In genomic region chr4:1682860-1683259, GRCh38 we compare ENCODE assay signal across 9 cellular contexts. TPM values are rescaled to one million over a fixed set of nuclear protein-coding genes. Genes with fewer than 3 reads are reported as not detected.
A peak's percentile ranks its signal among the peaks of the same experiment; 100 is the strongest.
DNase-seq lines count a peak whose midpoint lies in the region; ATAC-seq and TF ChIP-seq lines count a peak whose summit lies in the region.
"Had no signal": no experiment of that assay in that cellular context is flagged by ENCODE, and none has a peak within 500 bp of the region (broad histone marks: within the 10 kb centered on the region; RNA-seq: fewer than 3 reads in every experiment).

No MANE protein-coding gene starts in this region.

- H3K4me1 ChIP-seq in DND-41 (ENCODE audit: insufficient read depth, low read length) = peaks cover 19% of the 10 kb centered on the region
- peaks cover 5% of the 10 kb centered on the region for H3K4me1 ChIP-seq in fibroblast of lung (ENCODE audit: control insufficient read depth, extremely low read depth, insufficient read depth, low read length)

- H3K27ac Mint-ChIP-seq in T-helper 17 cell = peak overlapping the region; percentile 66

- H3K4me3 ChIP-seq in DND-41 (ENCODE audit: low read depth in 1 of 2, low read length in 2 of 2) = no peak overlapping the region
- H3K4me3 ChIP-seq in fibroblast of lung (replicated peaks in 1 of 4; ENCODE audit: control extremely low read depth in 1 of 4, insufficient read depth in 1 of 4, low read depth in 3 of 4, low read length in 4 of 4) = peak overlapping the region; percentile 61 to 78 (median 65)
- H3K4me3 ChIP-seq in skeletal muscle cell (ENCODE audit: low read depth, low read length) = peak overlapping the region; percentile 61

- no peaks in the 10 kb centered on the region for H3K36me3 Mint-ChIP-seq in T-helper 17 cell (ENCODE audit: low read depth)

- H3K27ac ChIP-seq in DND-41 (ENCODE audit: low read length) (no peak overlapping the region), fibroblast of lung (ENCODE audit: insufficient read depth, low read length) (peak overlapping the region; percentile 90)

- no peaks in the 10 kb centered on the region for H3K27me3 Mint-ChIP-seq in T-helper 17 cell

- H4K20me1 ChIP-seq in DND-41 (ENCODE audit: insufficient read depth, low read length) = no peaks in the 10 kb centered on the region
- no peaks in the 10 kb centered on the region for H4K20me1 ChIP-seq in fibroblast of lung (ENCODE audit: control insufficient read depth, extremely low read depth, insufficient read depth, low read length)

- no peak for ATAC-seq in DND-41 (ENCODE audit: insufficient read depth, low read depth)
- no peak for ATAC-seq in T-helper 17 cell
- ATAC-seq in GM19455 (IDR thresholded peaks at IDR 0.05; ENCODE audit: unreplicated experiment) = no peak
- no peak for ATAC-seq in HG02852 (IDR thresholded peaks at IDR 0.05; ENCODE audit: unreplicated experiment)
- no peak for ATAC-seq in GM18868 (IDR thresholded peaks at IDR 0.05; ENCODE audit: unreplicated experiment)

- TF ChIP-seq CTCF in DND-41 (IDR thresholded peaks at IDR 0.05; ENCODE audit: borderline replicate concordance, extremely low read depth, low read length, poor library complexity, severe bottlenecking) (no peak), fibroblast of lung (conservative IDR thresholded peaks at IDR 0.05 in 1 of 2, IDR thresholded peaks at IDR 0.05 in 1 of 2; ENCODE audit: low read depth in 1 of 2, low read length in 2 of 2) (no peak)

- H3K27me3 ChIP-seq in DND-41 (ENCODE audit: insufficient read depth, low read length, poor library complexity) (no peaks in the 10 kb centered on the region), fibroblast of lung (ENCODE audit: control insufficient read depth, insufficient read depth, low read length) (no peaks in the 10 kb centered on the region)

- no peak for DNase-seq in DND-41
- no peak for DNase-seq in T-helper 17 cell
- no peak for DNase-seq in fibroblast of lung (ENCODE audit: low read depth in 2 of 2)
- no peak for DNase-seq in skeletal muscle cell (ENCODE audit: low read depth)
- no peak for DNase-seq in NOMO-1 (lab: John Stamatoyannopoulos, UW; ENCODE audit: unreplicated experiment in 2 of 2)
- DNase-seq: NCI-H446 treated with DMSO at 0.1 percent for 48 hours had no signal

- H2AFZ ChIP-seq in DND-41 (ENCODE audit: low read depth, low read length) (0 out of 2 replicates have a peak overlapping the region, but pooled peaks have one; percentile 21), fibroblast of lung (ENCODE audit: low read length) (peak overlapping the region; percentile 77)

- no peaks in the 10 kb centered on the region for H3K79me2 ChIP-seq in DND-41 (ENCODE audit: insufficient read depth, low read length)
- no peaks in the 10 kb centered on the region for H3K79me2 ChIP-seq in fibroblast of lung (ENCODE audit: control insufficient read depth, insufficient read depth, low read length)

- H3K4me1 Mint-ChIP-seq in T-helper 17 cell = peaks cover 9% of the 10 kb centered on the region

- H3K9me3 ChIP-seq in DND-41 (ENCODE audit: insufficient read depth, low read length, severe bottlenecking) (no peaks in the 10 kb centered on the region), T-helper 17 cell (ENCODE audit: control insufficient read depth, low read length, poor library complexity, severe bottlenecking) (no peaks in the 10 kb centered on the region), fibroblast of lung (ENCODE audit: control insufficient read depth, insufficient read depth, low read depth, low read length) (no peaks in the 10 kb centered on the region)

- no peak overlapping the region; the same call in 1 of the 2 replicates for H3K9ac ChIP-seq in DND-41 (ENCODE audit: low read depth, low read length)
- no peak overlapping the region for H3K9ac ChIP-seq in fibroblast of lung (ENCODE audit: insufficient read depth, low read length)

- H3K4me2 ChIP-seq in DND-41 (ENCODE audit: insufficient read depth, low read length) (peak overlapping the region; percentile 82; the same call in 1 of the 2 replicates), fibroblast of lung (ENCODE audit: extremely low read depth, insufficient read depth, low read length) (peak overlapping the region; percentile 94)

- H3K4me3 Mint-ChIP-seq in T-helper 17 cell = peak overlapping the region; percentile 89

- no peaks in the 10 kb centered on the region for H3K36me3 ChIP-seq in DND-41 (ENCODE audit: insufficient read depth, low read length)
- H3K36me3 ChIP-seq in fibroblast of lung (ENCODE audit: control insufficient read depth, insufficient read depth, low read length) = no peaks in the 10 kb centered on the region

RNA-seq across cellular contexts. Expression of gene FAM53A, which starts 1.3 kb away (rescaled TPM):
- total RNA-seq in T-helper 17 cell (1 to 10 TPM; 2.4 to 3.1 TPM), fibroblast of lung (0.77 and 0.99 TPM in 2 replicates)
- polyA plus RNA-seq in fibroblast of lung = 0.65 and 0.86 TPM in 2 replicates
- polyA plus RNA-seq in fibroblast of lung (2012) = 1.6 and 1.7 TPM in 2 replicates
- 0.24 TPM in 1 of 2 replicates, not detected in the other for polyA minus RNA-seq in fibroblast of lung (ENCODE audit: low replicate concordance)

RNA-seq across cellular contexts. Expression of gene SLBP, which starts 29.3 kb away (rescaled TPM):
- total RNA-seq in T-helper 17 cell = 10 to 100 TPM; 24.9 to 36.0 TPM
- 49.7 and 50.8 TPM in 2 replicates for total RNA-seq in fibroblast of lung
- polyA plus RNA-seq in fibroblast of lung = 108 and 152 TPM in 2 replicates
- 54.4 and 67.6 TPM in 2 replicates for polyA plus RNA-seq in fibroblast of lung (2012)
- 9.7 and 10.9 TPM in 2 replicates for polyA minus RNA-seq in fibroblast of lung (ENCODE audit: low replicate concordance)

RNA-seq across cellular contexts. Expression of gene TMEM129, which starts 38.3 kb away (rescaled TPM):
- total RNA-seq in T-helper 17 cell (10 to 100 TPM; 18.4 to 18.5 TPM), fibroblast of lung (24.7 and 39.6 TPM in 2 replicates)
- 11.0 and 15.0 TPM in 2 replicates for polyA plus RNA-seq in fibroblast of lung
- polyA plus RNA-seq in fibroblast of lung (2012) = 21.2 and 24.0 TPM in 2 replicates
- 18.0 and 35.4 TPM in 2 replicates for polyA minus RNA-seq in fibroblast of lung (ENCODE audit: low replicate concordance)

RNA-seq across cellular contexts. Expression of gene TACC3, which starts 38.5 kb away (rescaled TPM):
- total RNA-seq in T-helper 17 cell (10 to 100 TPM; 73.4 to 91.8 TPM), fibroblast of lung (1.8 and 7.3 TPM in 2 replicates)
- polyA plus RNA-seq in fibroblast of lung = 10.2 and 43.2 TPM in 2 replicates
- 12.9 and 56.4 TPM in 2 replicates for polyA plus RNA-seq in fibroblast of lung (2012)
- polyA minus RNA-seq in fibroblast of lung (ENCODE audit: low replicate concordance) = 11.7 and 69.8 TPM in 2 replicates

Comparison
In these comparisons a context has a peak if more than half of its experiments do, and no peak if none do; other contexts are left out.
1. H3K4me3 ChIP-seq: peak in fibroblast of lung (4 of 4) and skeletal muscle cell (single experiment); none in DND-41 (0 of 2).